In the genomic region with DNA sequence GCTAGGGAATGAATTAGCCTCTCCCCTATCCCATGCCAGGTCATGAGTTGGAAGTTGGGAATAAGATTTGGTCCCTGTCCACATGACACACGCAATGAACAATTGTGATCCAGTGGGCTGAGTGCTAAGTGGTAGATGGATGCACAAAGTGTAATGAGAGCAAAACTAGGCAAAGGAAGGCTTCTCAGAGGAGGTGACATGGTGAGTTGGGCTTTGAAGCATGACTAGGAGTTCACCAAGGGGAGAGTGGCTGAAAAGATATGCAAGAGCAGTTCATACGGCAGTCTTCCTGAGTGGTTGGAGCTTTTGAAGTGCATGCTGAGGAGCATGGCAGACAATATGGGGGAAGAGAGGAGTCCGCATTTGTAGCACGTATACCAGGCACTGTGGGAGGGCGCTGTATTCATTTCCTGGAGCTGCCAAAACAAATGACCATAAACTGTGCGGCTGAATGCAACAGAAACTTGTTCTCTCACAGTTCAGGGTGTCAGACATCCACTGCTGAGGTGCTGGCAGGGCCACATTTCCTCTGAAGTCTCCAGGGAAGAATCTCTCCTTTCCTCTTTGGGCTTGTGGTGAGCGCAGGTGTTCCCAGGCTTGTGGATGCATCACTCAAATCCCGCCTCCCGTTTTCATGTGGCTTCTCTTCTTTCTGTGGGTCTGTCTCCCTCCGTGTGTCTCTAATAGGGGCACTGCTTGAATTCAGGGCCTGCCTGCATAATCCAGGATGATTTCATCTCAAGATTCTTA, we compare ENCODE assay signal across 23 cellular contexts. TPM values are rescaled to one million over a fixed set of nuclear protein-coding genes. Genes with fewer than 3 reads are reported as not detected.
DNase-seq lines count a peak whose midpoint lies in the region; ATAC-seq and TF ChIP-seq lines count a peak whose summit lies in the region.
"Had no signal": no experiment of that assay in that cellular context is flagged by ENCODE, and none has a peak within 500 bp of the region (broad histone marks: within the 10 kb centered on the region; RNA-seq: fewer than 3 reads in every experiment).

No MANE protein-coding gene starts in this region.

- H3K36me3 Mint-ChIP-seq in stimulated activated memory B cell treated with anti-CD40 and anti-IgM and Interleukin-4, amounts not matched to agents 10 μg/mL and 1 μg/mL and 100 μg/mL, for 72 hours, result no peaks in the 10 kb centered on the region

- H3K79me2 ChIP-seq in SK-N-SH (ENCODE audit: insufficient read depth), result no peaks in the 10 kb centered on the region

- TF ChIP-seq CTCF in SK-N-SH (IDR thresholded peaks at IDR 0.05), result no peak

- no peaks in the 10 kb centered on the region for H3K9me3 ChIP-seq in SK-N-SH

- H3K27me3 ChIP-seq in SK-N-SH (ENCODE audit: insufficient read depth), result no peaks in the 10 kb centered on the region

- H3K27me3 Mint-ChIP-seq in stimulated activated memory B cell treated with anti-CD40 and anti-IgM and Interleukin-4, amounts not matched to agents 10 μg/mL and 1 μg/mL and 100 μg/mL, for 72 hours, result peaks cover 27% of the 10 kb centered on the region

- no peaks in the 10 kb centered on the region for H3K4me1 Mint-ChIP-seq in stimulated activated memory B cell treated with anti-CD40 and anti-IgM and Interleukin-4, amounts not matched to agents 10 μg/mL and 1 μg/mL and 100 μg/mL, for 72 hours
- H3K4me1 Mint-ChIP-seq: IgD-negative memory B cell, T-helper 17 cell had no signal

- H3K9ac ChIP-seq in SK-N-SH, result no peak overlapping the region

- H3K4me3 ChIP-seq in SK-N-SH (ENCODE audit: low read depth in 2 of 2, low read length in 1 of 2), result no peak overlapping the region

- in situ Hi-C loops in KBM-7 (cut with MboI; ENCODE audit: low pct_unique_long_range_greater_than_20kb, low sequenced_read_pairs), result no loop called here

- WGBS in SK-N-SH (ENCODE audit: low lambda C conversion rate), result 67% methylated on average over 9 of the region's 10 CpGs

- TF ChIP-seq RAD21 in SK-N-SH (IDR thresholded peaks at IDR 0.05; ENCODE audit: low read length), result no peak

- TF ChIP-seq EP300 in SK-N-SH (IDR thresholded peaks at IDR 0.05; ENCODE audit: borderline replicate concordance in 1 of 2, low read depth in 1 of 2, low read length in 1 of 2), result no peak

- no peak overlapping the region for H2AFZ ChIP-seq in SK-N-SH (ENCODE audit: low read depth)

- no peak overlapping the region for H3K4me2 ChIP-seq in SK-N-SH

- no peaks in the 10 kb centered on the region for H3K9me2 ChIP-seq in SK-N-SH

- no peak for DNase-seq in SK-N-SH
- DNase-seq in SK-N-DZ (ENCODE audit: low spot score), result peak; percentile 29
- DNase-seq in KBM-7, result no peak
- no peak for DNase-seq in NCI-H1092 (lab: John Stamatoyannopoulos, UW)
- DNase-seq: CD4-positive, alpha-beta T cell; EL; HCEC 1CT; NCI-H1105 treated with DMSO at 0.1 percent for 48 hours; NCI-H1694; NCI-H2081 treated with DMSO at 0.1 percent for 48 hours; NCI-H510A treated with DMSO at 0.1 percent for 48 hours; NCI-H774; PC-3; RPMI8226; SHP77 treated with DMSO at 0.1 percent for 48 hours; T-helper 17 cell had no signal

- H3K4me1 ChIP-seq in SK-N-SH (ENCODE audit: control insufficient read depth in 1 of 2, insufficient read depth in 2 of 2, low read depth in 1 of 2, low read length in 1 of 2), result peaks cover 0 to 61% of the 10 kb centered on the region in 2 experiments; a peak in 2 of 4 replicates

- peaks cover 5% of the 10 kb centered on the region for H3K9me3 Mint-ChIP-seq in stimulated activated memory B cell treated with anti-CD40 and anti-IgM and Interleukin-4, amounts not matched to agents 10 μg/mL and 1 μg/mL and 100 μg/mL, for 72 hours
- H3K9me3 Mint-ChIP-seq: CD4-positive, alpha-beta T cell had no signal

- H4K20me1 ChIP-seq in SK-N-SH (ENCODE audit: insufficient read depth), result no peaks in the 10 kb centered on the region

- H3K27ac ChIP-seq in SK-N-SH (ENCODE audit: low read depth in 2 of 2, low read length in 1 of 2), result peak overlapping the region in 1 of 2 experiments; percentile 62; a peak in 2 of 4 replicates
- H3K27ac ChIP-seq: 22Rv1 had no signal

- CTCF ChIA-PET in SK-N-SH (lab: Yijun Ruan, JAX), result interaction anchor here (1.0 kb wide), 1 partner anchor 10 kb away, joined by 4 read pairs; no protein-coding TSS in a partner anchor

- H3K27ac Mint-ChIP-seq in stimulated activated memory B cell treated with anti-CD40 and anti-IgM and Interleukin-4, amounts not matched to agents 10 μg/mL and 1 μg/mL and 100 μg/mL, for 72 hours, result no peak overlapping the region
- H3K27ac Mint-ChIP-seq: CD4-positive, alpha-beta T cell; IgD-negative memory B cell; T-helper 17 cell had no signal

- POLR2A ChIA-PET in SK-N-SH (lab: Yijun Ruan, JAX), result no interaction called here

- no peaks in the 10 kb centered on the region for H3K36me3 ChIP-seq in SK-N-SH (replicated peaks in 1 of 2; ENCODE audit: control insufficient read depth in 1 of 2, insufficient read depth in 2 of 2, low read length in 1 of 2)

- ATAC-seq in SK-N-SH treated with all-trans-retinoic acid at 6 μM for 48 hours (no peak), HG02610 (IDR thresholded peaks at IDR 0.05; ENCODE audit: unreplicated experiment) (peak; percentile 40), HG03521 (IDR thresholded peaks at IDR 0.05; ENCODE audit: unreplicated experiment) (no peak)
- ATAC-seq in stimulated activated memory B cell treated with anti-CD40 and anti-IgM and Interleukin-4, amounts not matched to agents 10 μg/mL and 1 μg/mL and 100 μg/mL, for 72 hours, result no peak
- ATAC-seq: PC-3, T-helper 17 cell had no signal

- H3F3A ChIP-seq in SK-N-SH (replicated peaks; ENCODE audit: insufficient read depth), result no peaks in the 10 kb centered on the region

- no peak overlapping the region for H3K4me3 Mint-ChIP-seq in stimulated activated memory B cell treated with anti-CD40 and anti-IgM and Interleukin-4, amounts not matched to agents 10 μg/mL and 1 μg/mL and 100 μg/mL, for 72 hours
- H3K4me3 Mint-ChIP-seq: CD4-positive, alpha-beta T cell; IgD-negative memory B cell; T-helper 17 cell had no signal

TF ChIP-seq in SK-N-SH treated with all-trans-retinoic acid at 6 μM for 48 hours, 23 proteins besides CTCF, POLR2A, EP300 and RAD21:
- peak; percentile 98 for TF ChIP-seq ZFP3 (CRISPR knock-in tag; IDR thresholded peaks at IDR 0.05)
- no peak for TF ChIP-seq ESRRG (CRISPR knock-in tag; IDR thresholded peaks at IDR 0.05)

TF ChIP-seq in SK-N-SH, 30 proteins besides CTCF, POLR2A, EP300 and RAD21:
- TF ChIP-seq SMC3 (IDR thresholded peaks at IDR 0.05; ENCODE audit: low read depth, low read length) (no peak), GABPA (IDR thresholded peaks at IDR 0.05; ENCODE audit: low read depth) (no peak), YY1 (IDR thresholded peaks at IDR 0.05; ENCODE audit: low read depth) (no peak), FOXJ3 (CRISPR knock-in tag; IDR thresholded peaks at IDR 0.05) (no peak), TAF1 (IDR thresholded peaks at IDR 0.05; ENCODE audit: borderline replicate concordance, low read depth, low read length) (no peak)

RNA-seq across cellular contexts. Expression of a gene that starts 49.5 kb away (rescaled TPM):
- polyA plus RNA-seq in SK-N-SH (2012; rRNA removed), result 4.3 and 10.7 TPM in 2 replicates
- 7.5 and 14.8 TPM in 2 replicates for polyA plus RNA-seq in SK-N-SH (2012; cell fraction: cytosol; rRNA removed)
- polyA plus RNA-seq in SK-N-SH (2012; cell fraction: nucleus; rRNA removed), result 0.98 and 1.9 TPM in 2 replicates
- 75.1 and 78.2 TPM in 2 replicates for polyA plus RNA-seq in SK-N-DZ (2014; cell fraction: cytosol; rRNA removed)
- polyA plus RNA-seq in SK-N-DZ (2014; cell fraction: nucleus; rRNA removed), result 18.4 and 23.6 TPM in 2 replicates
- polyA plus RNA-seq: AG04450, IgD-negative memory B cell had no signal
